ENCODE assay signal across 14 cellular contexts in genomic region chr2:10327896-10328666, GRCh38. TPM values are rescaled to one million over a fixed set of nuclear protein-coding genes. Genes with fewer than 3 reads are reported as not detected.
DNase-seq lines count a peak whose midpoint lies in the region; ATAC-seq and TF ChIP-seq lines count a peak whose summit lies in the region.
"Had no signal": no experiment of that assay in that cellular context is flagged by ENCODE, and none has a peak within 500 bp of the region (broad histone marks: within the 10 kb centered on the region; RNA-seq: fewer than 3 reads in every experiment).

No MANE protein-coding gene starts in this region.

- H3K4me1 Mint-ChIP-seq in activated naive CD8-positive, alpha-beta T cell treated with anti-CD3 and anti-CD28 coated beads, Interleukin-2, amount 50 U/mL, for 24 hours, result peaks cover 95% of the 10 kb centered on the region
- H3K4me1 Mint-ChIP-seq in stimulated activated naive CD8-positive, alpha-beta T cell treated with anti-CD3 and anti-CD28 coated beads, Interleukin-15, Interleukin-2, amounts not matched to agents 100 ng/mL and 50 ng/mL, for 24 hours (ENCODE audit: low read depth), result peaks cover 95% of the 10 kb centered on the region
- H3K4me1 Mint-ChIP-seq in glutamatergic neuron (ENCODE audit: low read depth, unreplicated experiment), result peaks cover 36% of the 10 kb centered on the region

- H3K4me3 ChIP-seq in right cardiac atrium (ENCODE audit: low read length), result no peak overlapping the region
- H3K4me3 ChIP-seq: adrenal gland, dorsolateral prefrontal cortex had no signal

- intact Hi-C loops in right cardiac atrium (cut with DNase I), result no loop called here

- H3K4me3 Mint-ChIP-seq in activated naive CD8-positive, alpha-beta T cell treated with anti-CD3 and anti-CD28 coated beads, Interleukin-2, amount 50 U/mL, for 24 hours, result no peak overlapping the region
- H3K4me3 Mint-ChIP-seq in stimulated activated naive CD8-positive, alpha-beta T cell treated with anti-CD3 and anti-CD28 coated beads, Interleukin-15, Interleukin-2, amounts not matched to agents 100 ng/mL and 50 ng/mL, for 24 hours, result no peak overlapping the region
- H3K4me3 Mint-ChIP-seq in glutamatergic neuron (ENCODE audit: unreplicated experiment), result no peak overlapping the region
- H3K4me3 Mint-ChIP-seq: neural crest cell had no signal

- no peaks in the 10 kb centered on the region for H3K27me3 Mint-ChIP-seq in activated naive CD8-positive, alpha-beta T cell treated with anti-CD3 and anti-CD28 coated beads, Interleukin-2, amount 50 U/mL, for 24 hours
- H3K27me3 Mint-ChIP-seq in stimulated activated naive CD8-positive, alpha-beta T cell treated with anti-CD3 and anti-CD28 coated beads, Interleukin-15, Interleukin-2, amounts not matched to agents 100 ng/mL and 50 ng/mL, for 24 hours, result no peaks in the 10 kb centered on the region
- peaks cover 2% of the 10 kb centered on the region for H3K27me3 Mint-ChIP-seq in glutamatergic neuron (ENCODE audit: unreplicated experiment)

- no peak overlapping the region for H3K27ac Mint-ChIP-seq in activated naive CD4-positive, alpha-beta T cell treated with anti-CD3 and anti-CD28 coated beads, Interleukin-2, amount 50 U/mL, for 72 hours
- H3K27ac Mint-ChIP-seq in activated naive CD8-positive, alpha-beta T cell treated with anti-CD3 and anti-CD28 coated beads, Interleukin-2, amount 50 U/mL, for 24 hours, result peak overlapping the region; percentile 24
- H3K27ac Mint-ChIP-seq in stimulated activated naive CD8-positive, alpha-beta T cell treated with anti-CD3 and anti-CD28 coated beads, Interleukin-15, Interleukin-2, amounts not matched to agents 100 ng/mL and 50 ng/mL, for 24 hours, result peak overlapping the region; percentile 85
- H3K27ac Mint-ChIP-seq in glutamatergic neuron (ENCODE audit: unreplicated experiment), result no peak overlapping the region

- no peak for ATAC-seq in activated naive CD4-positive, alpha-beta T cell treated with anti-CD3 and anti-CD28 coated beads, Interleukin-2, amount 50 U/mL, for 72 hours
- ATAC-seq in activated naive CD8-positive, alpha-beta T cell treated with anti-CD3 and anti-CD28 coated beads, Interleukin-2, amount 50 U/mL, for 24 hours, result no peak
- no peak for ATAC-seq in right cardiac atrium

- peak; percentile 19 for DNase-seq in activated naive CD4-positive, alpha-beta T cell treated with Interleukin-2 at 50 U/mL for 16 hours
- no peak for DNase-seq in activated naive CD4-positive, alpha-beta T cell treated with anti-CD3 and anti-CD28 coated beads, Interleukin-2, amount 50 U/mL, for 72 hours (ENCODE audit: low spot score in 2 of 2)
- DNase-seq in NCI-H2081 treated with DMSO at 0.1 percent for 48 hours (lab: John Stamatoyannopoulos, UW) (peak; percentile 11), right cardiac atrium (no peak), pons (ENCODE audit: low spot score) (no peak), glutamatergic neuron (no peak)
- no peak for DNase-seq in activated naive CD8-positive, alpha-beta T cell treated with anti-CD3 and anti-CD28 coated beads, Interleukin-2, amount 50 U/mL, for 24 hours
- DNase-seq: adrenal gland, dorsolateral prefrontal cortex, NCI-H1436, Right ventricle myocardium superior had no signal

- WGBS in right cardiac atrium, result 93% methylated on average over 7 of the region's 7 CpGs

- H3K4me1 ChIP-seq in right cardiac atrium (ENCODE audit: control insufficient read depth, insufficient read depth, low read length), result peaks cover 24% of the 10 kb centered on the region

- peaks cover 0 to 32% of the 10 kb centered on the region in 2 donors for H3K36me3 Mint-ChIP-seq in activated naive CD4-positive, alpha-beta T cell treated with anti-CD3 and anti-CD28 coated beads, Interleukin-2, amount 50 U/mL, for 72 hours
- H3K36me3 Mint-ChIP-seq in activated naive CD8-positive, alpha-beta T cell treated with anti-CD3 and anti-CD28 coated beads, Interleukin-2, amount 50 U/mL, for 24 hours (ENCODE audit: low read depth), result no peaks in the 10 kb centered on the region
- peaks cover 1% of the 10 kb centered on the region for H3K36me3 Mint-ChIP-seq in stimulated activated naive CD8-positive, alpha-beta T cell treated with anti-CD3 and anti-CD28 coated beads, Interleukin-15, Interleukin-2, amounts not matched to agents 100 ng/mL and 50 ng/mL, for 24 hours (ENCODE audit: low read depth)
- no peaks in the 10 kb centered on the region for H3K36me3 Mint-ChIP-seq in glutamatergic neuron (ENCODE audit: unreplicated experiment)

- no peaks in the 10 kb centered on the region for H3K9me3 ChIP-seq in right cardiac atrium (ENCODE audit: control insufficient read depth, low read length)
- H3K9me3 ChIP-seq: adrenal gland had no signal

- no peak overlapping the region for H3K27ac ChIP-seq in right cardiac atrium (ENCODE audit: low read length)
- H3K27ac ChIP-seq: HL-60 had no signal

- TF ChIP-seq CTCF in glutamatergic neuron (IDR thresholded peaks at IDR 0.05; ENCODE audit: partially characterized antibody, unreplicated experiment), result no peak

- H3K9me3 Mint-ChIP-seq in activated naive CD4-positive, alpha-beta T cell treated with anti-CD3 and anti-CD28 coated beads, Interleukin-2, amount 50 U/mL, for 72 hours, result no peaks in the 10 kb centered on the region
- no peaks in the 10 kb centered on the region for H3K9me3 Mint-ChIP-seq in activated naive CD8-positive, alpha-beta T cell treated with anti-CD3 and anti-CD28 coated beads, Interleukin-2, amount 50 U/mL, for 24 hours
- H3K9me3 Mint-ChIP-seq in stimulated activated naive CD8-positive, alpha-beta T cell treated with anti-CD3 and anti-CD28 coated beads, Interleukin-15, Interleukin-2, amounts not matched to agents 100 ng/mL and 50 ng/mL, for 24 hours, result no peaks in the 10 kb centered on the region
- peaks cover 4% of the 10 kb centered on the region for H3K9me3 Mint-ChIP-seq in glutamatergic neuron (ENCODE audit: unreplicated experiment)
- H3K9me3 Mint-ChIP-seq: neural crest cell had no signal

- H3K27me3 ChIP-seq in right cardiac atrium (ENCODE audit: control insufficient read depth, insufficient read depth), result no peaks in the 10 kb centered on the region
- H3K27me3 ChIP-seq: adrenal gland, dorsolateral prefrontal cortex had no signal

RNA-seq across cellular contexts. Expression of gene HPCAL1, which starts 25.4 kb away (rescaled TPM):
- 10 to 100 TPM; 46.0 to 96.5 TPM for total RNA-seq in activated naive CD4-positive, alpha-beta T cell treated with anti-CD3 and anti-CD28 coated beads, Interleukin-2, amount 50 U/mL, for 72 hours
- 10 to 100 TPM; 18.5 to 32.2 (median 24.2) TPM for total RNA-seq in right cardiac atrium
- 32.0 TPM for polyA plus RNA-seq in right cardiac atrium
- 13.1 TPM for total RNA-seq in glutamatergic neuron (ENCODE audit: unreplicated experiment)

Comparison
In these comparisons a context has a peak if more than half of its experiments do, and no peak if none do; other contexts are left out.
1. DNase-seq: peak in activated naive CD4-positive, alpha-beta T cell treated with Interleukin-2 at 50 U/mL for 16 hours (single experiment) and NCI-H2081 treated with DMSO at 0.1 percent for 48 hours (single experiment); none in activated naive CD4-positive, alpha-beta T cell treated with anti-CD3 and anti-CD28 coated beads, Interleukin-2, amount 50 U/mL, for 72 hours (0 of 2), activated naive CD8-positive, alpha-beta T cell treated with anti-CD3 and anti-CD28 coated beads, Interleukin-2, amount 50 U/mL, for 24 hours (single experiment), right cardiac atrium (0 of 3), pons (single experiment) and glutamatergic neuron (single experiment).
2. H3K27ac Mint-ChIP-seq: peak in activated naive CD8-positive, alpha-beta T cell treated with anti-CD3 and anti-CD28 coated beads, Interleukin-2, amount 50 U/mL, for 24 hours (single experiment) and stimulated activated naive CD8-positive, alpha-beta T cell treated with anti-CD3 and anti-CD28 coated beads, Interleukin-15, Interleukin-2, amounts not matched to agents 100 ng/mL and 50 ng/mL, for 24 hours (single experiment); none in activated naive CD4-positive, alpha-beta T cell treated with anti-CD3 and anti-CD28 coated beads, Interleukin-2, amount 50 U/mL, for 72 hours (0 of 2) and glutamatergic neuron (single experiment).